Comparison of ENCODE assay signal across 1 cellular context in genomic region chr20:9831032-9831431, GRCh38.
TF ChIP-seq lines count a peak whose summit lies in the region.

No MANE protein-coding gene starts in this region.

TF ChIP-seq in H1, 55 proteins besides CTCF, POLR2A, EP300 and RAD21:
- TF ChIP-seq TEAD4 (IDR thresholded peaks at IDR 0.05; ENCODE audit: low read depth, low read length) (peak; percentile 81), CHD7 (IDR thresholded peaks at IDR 0.05; ENCODE audit: insufficient replicate concordance, low read length) (no peak), USF2 (IDR thresholded peaks at IDR 0.05; ENCODE audit: low read length) (no peak), EGR1 (IDR thresholded peaks at IDR 0.05; ENCODE audit: borderline replicate concordance, low read depth, low read length) (no peak), SP1 (IDR thresholded peaks at IDR 0.05; ENCODE audit: low read depth, low read length) (peak; percentile 45; the same call in 1 of the 2 replicates)
